Comparison of ENCODE assay signal across 20 cellular contexts in the genomic region with DNA sequence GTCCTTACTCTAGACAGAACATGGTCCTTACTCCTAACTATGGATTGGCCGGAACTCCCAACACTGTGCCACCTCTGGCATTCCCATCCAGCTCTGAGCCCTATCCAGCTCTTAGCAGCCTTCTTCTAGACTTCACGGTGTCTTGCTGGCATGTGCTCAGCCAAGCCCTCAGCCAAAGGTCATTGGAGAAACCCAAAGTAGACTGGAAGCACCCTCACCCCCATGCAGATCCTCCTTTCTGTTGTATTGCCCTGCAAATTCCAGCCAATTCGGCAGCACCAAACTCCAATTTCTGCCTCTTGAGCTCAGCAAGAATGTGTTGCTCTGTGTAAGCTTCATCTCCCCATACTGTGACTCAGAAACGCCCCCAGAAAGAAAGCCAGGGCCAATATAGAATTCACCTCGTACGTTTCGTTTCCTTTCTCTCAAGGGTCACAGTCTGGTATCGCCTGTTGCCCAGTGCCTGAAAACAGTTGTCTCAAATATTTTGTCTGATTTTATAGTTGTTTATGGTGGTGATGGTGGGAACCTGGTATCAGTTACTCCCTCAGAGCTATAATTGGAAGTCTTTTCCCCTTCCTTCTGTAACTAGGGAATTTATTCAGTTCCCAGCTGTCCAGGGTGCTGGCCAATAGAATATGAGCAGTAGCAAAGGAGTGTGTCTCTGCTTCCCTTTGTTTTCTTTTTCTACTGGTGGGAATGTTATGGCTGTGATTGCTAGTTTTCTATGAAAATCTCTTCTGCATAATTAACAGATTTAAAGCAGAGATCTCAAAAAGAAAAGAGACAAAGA. TPM values are rescaled to one million over a fixed set of nuclear protein-coding genes. Genes with fewer than 3 reads are reported as not detected.
DNase-seq lines count a peak whose midpoint lies in the region; ATAC-seq and TF ChIP-seq lines count a peak whose summit lies in the region.
"Had no signal": no experiment of that assay in that cellular context is flagged by ENCODE, and none has a peak within 500 bp of the region (broad histone marks: within the 10 kb centered on the region; RNA-seq: fewer than 3 reads in every experiment).

No MANE protein-coding gene starts in this region.

- H3K4me3 Mint-ChIP-seq in endodermal cell: no peak overlapping the region
- H3K4me3 Mint-ChIP-seq: CD4-positive, alpha-beta T cell had no signal

- H3K9me3 Mint-ChIP-seq in endodermal cell: no peaks in the 10 kb centered on the region
- H3K9me3 Mint-ChIP-seq: CD4-positive, alpha-beta T cell had no signal

- peak; percentile 53 for DNase-seq in cardiac septum (ENCODE audit: low spot score)
- no peak for DNase-seq in Right ventricle myocardium inferior (ENCODE audit: missing footprints)
- DNase-seq in endodermal cell: peak; percentile 21
- DNase-seq in osteoblast (ENCODE audit: insufficient read length, low spot score, missing footprints): peak; percentile 80
- DNase-seq in NCI-H1105 (lab: John Stamatoyannopoulos, UW): no peak
- DNase-seq: CD4-positive, alpha-beta T cell; DMS153; GDM1; GM23248; NCI-H1105 treated with DMSO at 0.1 percent for 48 hours; NCI-H1694; NCI-H2107; NCI-H510A; NCI-H748 treated with DMSO at 0.1 percent for 48 hours; NK-92 treated with Interleukin-12 subunit alpha and Interleukin-12 subunit beta, amount 100 ng/mL, for 24 hours; SHP77 treated with DMSO at 0.1 percent for 48 hours had no signal

- H3K4me3 ChIP-seq in endodermal cell (ENCODE audit: low read length) (no peak overlapping the region), osteoblast (ENCODE audit: insufficient read depth, low read length) (no peak overlapping the region)
- H3K4me3 ChIP-seq: GM23248, K562 had no signal

- no peak for ATAC-seq in Right ventricle myocardium inferior
- ATAC-seq in GM18873 (IDR thresholded peaks at IDR 0.05; ENCODE audit: low FRiP score, unreplicated experiment): no peak
- ATAC-seq in GM18520 (IDR thresholded peaks at IDR 0.05; ENCODE audit: unreplicated experiment): no peak
- ATAC-seq: HCT116, K562 had no signal

- no peaks in the 10 kb centered on the region for H3K9me3 ChIP-seq in endodermal cell (ENCODE audit: control insufficient read depth, low read length)
- no peaks in the 10 kb centered on the region for H3K9me3 ChIP-seq in osteoblast (ENCODE audit: low read depth, low read length)

- TF ChIP-seq CTCF in endodermal cell (conservative IDR thresholded peaks at IDR 0.05) (no peak), osteoblast (IDR thresholded peaks at IDR 0.05; ENCODE audit: extremely low read depth, low read depth, low read length) (no peak)

- no peaks in the 10 kb centered on the region for H3K4me1 Mint-ChIP-seq in endodermal cell

- no peaks in the 10 kb centered on the region for H3K36me3 Mint-ChIP-seq in endodermal cell (ENCODE audit: low read depth)

- no peaks in the 10 kb centered on the region for H4K20me1 ChIP-seq in osteoblast (ENCODE audit: insufficient read depth, low read length)

- no peak overlapping the region for H2AFZ ChIP-seq in osteoblast (ENCODE audit: low read length)
- H2AFZ ChIP-seq: GM23248 had no signal

- H3K27ac ChIP-seq in endodermal cell (ENCODE audit: low read depth, low read length): no peak overlapping the region
- H3K27ac ChIP-seq in osteoblast (ENCODE audit: low read depth, low read length): no peak overlapping the region
- H3K27ac ChIP-seq: GM23248 had no signal

- H3K4me1 ChIP-seq in endodermal cell (ENCODE audit: control insufficient read depth, insufficient read depth, low read length) (no peaks in the 10 kb centered on the region), osteoblast (ENCODE audit: insufficient read depth, low read length) (no peaks in the 10 kb centered on the region)

- no peak overlapping the region for H3K9ac ChIP-seq in endodermal cell (ENCODE audit: extremely low read depth, low read length, poor library complexity, severe bottlenecking)
- H3K9ac ChIP-seq: GM23248 had no signal

- no peak overlapping the region for H3K27ac Mint-ChIP-seq in endodermal cell
- H3K27ac Mint-ChIP-seq: CD4-positive, alpha-beta T cell had no signal

- H3K27me3 ChIP-seq in endodermal cell (ENCODE audit: control insufficient read depth, insufficient read depth, low read length, poor library complexity, severe bottlenecking) (peaks cover 6% of the 10 kb centered on the region), osteoblast (ENCODE audit: insufficient read depth, low read length) (peaks cover 49% of the 10 kb centered on the region)

- intact Hi-C loops in cardiac septum (cut with DNase I) (no loop called here), Right ventricle myocardium inferior (cut with DNase I) (no loop called here)

- no peaks in the 10 kb centered on the region for H3K36me3 ChIP-seq in endodermal cell (ENCODE audit: control insufficient read depth, insufficient read depth, low read length)
- H3K36me3 ChIP-seq in osteoblast (ENCODE audit: insufficient read depth, low read length): no peaks in the 10 kb centered on the region

- no peaks in the 10 kb centered on the region for H3K79me2 ChIP-seq in osteoblast (ENCODE audit: insufficient read depth, low read length)

- WGBS in endodermal cell (ENCODE audit: insufficient coverage in 1 of 2, insufficient read length in 1 of 2), 2 experiments: 91 to 92% methylated on average over 4 to 8 of the region's 8 CpGs

- no peak overlapping the region for H3K4me2 ChIP-seq in osteoblast (ENCODE audit: insufficient read depth, low read length)

- H3K27me3 Mint-ChIP-seq in endodermal cell (ENCODE audit: insufficient read depth): peaks cover 16% of the 10 kb centered on the region

RNA-seq across cellular contexts. Expression of gene EPHB3, which starts 28.4 kb away (rescaled TPM):
- total RNA-seq in cardiac septum: 3.6 TPM
- 1.6 TPM for total RNA-seq in Right ventricle myocardium inferior
- total RNA-seq in endodermal cell: 10 to 100 TPM; 32.7 to 36.9 TPM
- 22.3 TPM for polyA plus RNA-seq in endodermal cell (2013, experiment 1 of 2)
- polyA plus RNA-seq in endodermal cell (2013, experiment 2 of 2): 23.5 TPM
- 3.6 and 4.1 TPM in 2 replicates for total RNA-seq in osteoblast
- total RNA-seq: K562 had no signal
- polyA plus RNA-seq: K562 had no signal

Comparison
In these comparisons a context has a peak if more than half of its experiments do, and no peak if none do; other contexts are left out.
1. DNase-seq: peak in cardiac septum (single experiment), endodermal cell (single experiment) and osteoblast (single experiment); none in Right ventricle myocardium inferior (single experiment) and NCI-H1105 (single experiment).